Comparison of ENCODE assay signal across 8 cellular contexts in genomic region chr16:57628008-57628781, GRCh38. TPM values are rescaled to one million over a fixed set of nuclear protein-coding genes. Genes with fewer than 3 reads are reported as not detected.
DNase-seq lines count a peak whose midpoint lies in the region; ATAC-seq, FAIRE-seq and TF ChIP-seq lines count a peak whose summit lies in the region.

Gene ADGRG1 (plus strand): TSS chr16:57628630. CDS start chr16:57650288, 21,658 bp downstream.

- TF ChIP-seq CTCF in neural progenitor cell (IDR thresholded peaks at IDR 0.05) (peak; percentile 25), thoracic aorta (IDR thresholded peaks at IDR 0.05) (no peak)

- H3F3A ChIP-seq in neural progenitor cell (ENCODE audit: low read depth): peaks cover 9% of the 10 kb centered on the region

- H3K27ac ChIP-seq in neural progenitor cell (no peak within 1 kb of the TSS), thoracic aorta (no peak within 1 kb of the TSS)

- H3K36me3 ChIP-seq in neural progenitor cell (no peaks in the 10 kb centered on the region), thoracic aorta (no peaks in the 10 kb centered on the region)

- CTCF ChIA-PET in activated naive CD4-positive, alpha-beta T cell treated with anti-CD3 and anti-CD28 coated beads, Interleukin-2, amount 10 ng/mL, durations not matched to agents 7 days and 5 days (lab: Charles Lee): interaction anchor here (0.6 to 2.8 kb wide), 7 partner anchors 10 to 51 kb away, joined by 3 to 18 read pairs (median 3); no protein-coding TSS in a partner anchor

- peak; percentile 83 for ATAC-seq in thoracic aorta (ENCODE audit: insufficient number of reproducible peaks, low FRiP score, low read depth)
- ATAC-seq in GM21360 (IDR thresholded peaks at IDR 0.05; ENCODE audit: unreplicated experiment): no peak

- peaks cover 18% of the 10 kb centered on the region for H3K4me1 ChIP-seq in neural progenitor cell
- H3K4me1 ChIP-seq in thoracic aorta (ENCODE audit: control insufficient read depth in 1 of 2, low read depth in 2 of 2): peaks cover 0 to 11% of the 10 kb centered on the region in 2 donors

- no peak within 1 kb of the TSS for H2AFZ ChIP-seq in neural progenitor cell (replicated peaks)

- peak within 1 kb of the TSS; percentile 73 for H3K4me2 ChIP-seq in neural progenitor cell

- H3K27me3 Mint-ChIP-seq in activated naive CD4-positive, alpha-beta T cell treated with anti-CD3 and anti-CD28 coated beads, Interleukin-2, amount 10 ng/mL, durations not matched to agents 7 days and 5 days: peaks cover 97% of the 10 kb centered on the region
- peaks cover 13% of the 10 kb centered on the region for H3K27me3 Mint-ChIP-seq in neural progenitor cell (ENCODE audit: insufficient read depth, low read depth)

- H3K79me2 ChIP-seq in neural progenitor cell (ENCODE audit: low read depth): no peaks in the 10 kb centered on the region

- peaks cover 14% of the 10 kb centered on the region for H3K4me1 Mint-ChIP-seq in activated naive CD4-positive, alpha-beta T cell treated with anti-CD3 and anti-CD28 coated beads, Interleukin-2, amount 10 ng/mL, durations not matched to agents 7 days and 5 days
- H3K4me1 Mint-ChIP-seq in neural progenitor cell: peaks cover 68% of the 10 kb centered on the region

- no peaks in the 10 kb centered on the region for H4K20me1 ChIP-seq in neural progenitor cell (ENCODE audit: low read depth)

- H3K27me3 ChIP-seq in neural progenitor cell (no peaks in the 10 kb centered on the region), thoracic aorta (replicated peaks; ENCODE audit: insufficient read depth) (no peaks in the 10 kb centered on the region)

- no peaks in the 10 kb centered on the region for H3K36me3 Mint-ChIP-seq in activated naive CD4-positive, alpha-beta T cell treated with anti-CD3 and anti-CD28 coated beads, Interleukin-2, amount 10 ng/mL, durations not matched to agents 7 days and 5 days
- no peaks in the 10 kb centered on the region for H3K36me3 Mint-ChIP-seq in neural progenitor cell

- H3K4me3 ChIP-seq in neural progenitor cell (peak within 1 kb of the TSS; percentile 23), thoracic aorta (peak within 1 kb of the TSS; percentile 52)

- H3K9ac ChIP-seq in neural progenitor cell: no peak within 1 kb of the TSS

- peak; percentile 85 for FAIRE-seq in GM12891 (lab: Jason Lieb, UNC)

- peak; percentile 46 for DNase-seq in GM12891 (ENCODE audit: insufficient read length, low spot score)
- peak; percentile 11 for DNase-seq in NCI-H524 treated with DMSO at 0.1 percent for 48 hours (lab: John Stamatoyannopoulos, UW)
- peak; percentile 62 for DNase-seq in activated naive CD4-positive, alpha-beta T cell treated with anti-CD3 and anti-CD28 coated beads, Interleukin-2, amount 10 ng/mL, durations not matched to agents 7 days and 5 days
- peak; percentile 92 for DNase-seq in foreskin melanocyte
- DNase-seq in neural progenitor cell (ENCODE audit: low spot score): peak; percentile 75
- DNase-seq in thoracic aorta (ENCODE audit: low spot score): peak; percentile 57
- DNase-seq in DMS114 treated with DMSO at 0.1 percent for 48 hours (lab: John Stamatoyannopoulos, UW; ENCODE audit: unreplicated experiment): no peak

- H3K4me3 Mint-ChIP-seq in activated naive CD4-positive, alpha-beta T cell treated with anti-CD3 and anti-CD28 coated beads, Interleukin-2, amount 10 ng/mL, durations not matched to agents 7 days and 5 days: peak within 1 kb of the TSS; percentile 5
- H3K4me3 Mint-ChIP-seq in neural progenitor cell: peak within 1 kb of the TSS; percentile 79

- no peaks in the 10 kb centered on the region for H3K9me3 ChIP-seq in neural progenitor cell (ENCODE audit: low read depth)
- no peaks in the 10 kb centered on the region for H3K9me3 ChIP-seq in thoracic aorta

- H3K27ac Mint-ChIP-seq in activated naive CD4-positive, alpha-beta T cell treated with anti-CD3 and anti-CD28 coated beads, Interleukin-2, amount 10 ng/mL, durations not matched to agents 7 days and 5 days: no peak within 1 kb of the TSS
- H3K27ac Mint-ChIP-seq in neural progenitor cell: peak within 1 kb of the TSS; percentile 91

- H3K9me3 Mint-ChIP-seq in activated naive CD4-positive, alpha-beta T cell treated with anti-CD3 and anti-CD28 coated beads, Interleukin-2, amount 10 ng/mL, durations not matched to agents 7 days and 5 days: no peaks in the 10 kb centered on the region
- no peaks in the 10 kb centered on the region for H3K9me3 Mint-ChIP-seq in neural progenitor cell

- TF ChIP-seq POLR2A in GM12891 (IDR thresholded peaks at IDR 0.05; ENCODE audit: low read depth, low read length): no peak

TF ChIP-seq in GM12891, 5 proteins besides CTCF, POLR2A, EP300 and RAD21:
- TF ChIP-seq TAF1 (IDR thresholded peaks at IDR 0.05; ENCODE audit: low read depth, low read length): no peak
- TF ChIP-seq SPI1 (IDR thresholded peaks at IDR 0.05; ENCODE audit: low read depth, low read length): no peak
- no peak for TF ChIP-seq PAX5 (IDR thresholded peaks at IDR 0.05; ENCODE audit: insufficient read depth, low read length, severe bottlenecking)
- TF ChIP-seq POU2F2 (IDR thresholded peaks at IDR 0.05; ENCODE audit: low read depth, low read length): no peak
- no peak for TF ChIP-seq POLR2AphosphoS5 (IDR thresholded peaks at IDR 0.05; ENCODE audit: low read depth, low read length)

RNA-seq across cellular contexts. Expression of gene ADGRG1, which starts in this region (rescaled TPM):
- 1.1 TPM for polyA plus RNA-seq in GM12891 (2012; ENCODE audit: low read depth, missing spikeins)
- total RNA-seq in neural progenitor cell (ENCODE audit: low replicate concordance): 8.0 and 17.5 TPM in 2 replicates
- 10 to 100 TPM in 1 of 2 donors, 1 to 10 TPM in 1; 5.4 to 79.1 TPM for total RNA-seq in thoracic aorta
